In the genomic region with DNA sequence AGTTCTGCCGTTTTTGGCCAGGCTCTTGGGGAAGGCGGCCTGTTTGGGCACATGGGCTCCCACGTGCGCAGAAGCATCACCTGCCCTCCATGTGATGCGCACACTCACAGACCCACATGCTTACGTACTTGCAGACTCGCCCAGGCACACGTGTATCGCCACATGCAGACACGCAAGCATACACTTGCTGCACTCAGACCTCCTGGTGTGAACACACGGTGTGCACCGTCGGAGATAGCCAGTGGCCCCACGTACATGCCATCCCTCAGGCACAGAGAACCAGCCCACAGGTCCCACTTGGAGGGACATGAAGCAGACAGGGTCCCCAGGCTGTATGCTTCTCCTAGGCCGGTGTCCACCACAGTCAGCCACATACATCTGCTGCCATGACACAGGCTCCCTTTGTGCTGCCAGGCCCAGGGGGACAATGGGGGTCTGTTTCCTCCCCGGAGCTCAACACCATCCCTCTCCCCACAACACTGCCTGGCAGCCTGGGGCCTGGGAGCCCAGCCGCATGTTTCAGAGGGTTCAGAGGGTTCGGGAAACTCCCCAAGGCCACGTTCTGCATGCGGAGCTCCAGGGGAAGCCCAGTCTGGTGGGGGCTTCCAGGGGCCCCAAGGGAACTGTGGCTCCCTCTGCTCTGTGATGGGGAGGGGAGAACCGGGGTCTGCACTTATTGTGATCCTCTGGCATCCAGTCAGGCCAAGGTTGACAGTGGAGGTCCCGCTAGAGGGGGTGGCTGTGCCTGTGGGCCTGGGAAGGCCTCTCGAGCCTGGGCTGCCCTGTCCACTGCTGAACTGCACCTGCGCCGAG, we compare ENCODE assay signal across 13 cellular contexts.
A peak's percentile ranks its signal among the peaks of the same experiment; 100 is the strongest.
DNase-seq lines count a peak whose midpoint lies in the region; ATAC-seq lines count a peak whose summit lies in the region.
"Had no signal": no experiment of that assay in that cellular context is flagged by ENCODE, and none has a peak within 500 bp of the region (broad histone marks: within the 10 kb centered on the region; RNA-seq: fewer than 3 reads in every experiment).

No MANE protein-coding gene starts in this region.

- H3K4me1 ChIP-seq in SJCRH30 = peaks cover 6% of the 10 kb centered on the region; the same call in 1 of the 2 replicates

- H3K27me3 Mint-ChIP-seq in stimulated activated memory B cell treated with anti-CD40 and anti-IgM and Interleukin-4, amounts not matched to agents 10 μg/mL and 1 μg/mL and 100 μg/mL, for 72 hours = no peaks in the 10 kb centered on the region
- H3K27me3 Mint-ChIP-seq: T-cell had no signal

- H3K9me3 ChIP-seq in SJCRH30 (replicated peaks) = peaks cover 6% of the 10 kb centered on the region

- H3K9me3 Mint-ChIP-seq in stimulated activated memory B cell treated with anti-CD40 and anti-IgM and Interleukin-4, amounts not matched to agents 10 μg/mL and 1 μg/mL and 100 μg/mL, for 72 hours = peaks cover 7% of the 10 kb centered on the region

- no peaks in the 10 kb centered on the region for H3K36me3 ChIP-seq in SJCRH30
- H3K36me3 ChIP-seq: MG63, right atrium auricular region had no signal

- peak overlapping the region; percentile 55 for H3K27ac Mint-ChIP-seq in stimulated activated memory B cell treated with anti-CD40 and anti-IgM and Interleukin-4, amounts not matched to agents 10 μg/mL and 1 μg/mL and 100 μg/mL, for 72 hours
- H3K27ac Mint-ChIP-seq: T-cell had no signal

- peaks cover 4% of the 10 kb centered on the region; the same call in 1 of the 2 replicates for H3K27me3 ChIP-seq in SJCRH30
- H3K27me3 ChIP-seq: MG63, right atrium auricular region had no signal

- H3K36me3 Mint-ChIP-seq in stimulated activated memory B cell treated with anti-CD40 and anti-IgM and Interleukin-4, amounts not matched to agents 10 μg/mL and 1 μg/mL and 100 μg/mL, for 72 hours = no peaks in the 10 kb centered on the region
- H3K36me3 Mint-ChIP-seq: T-cell had no signal

- peak; percentile 82 for ATAC-seq in GM18868 (IDR thresholded peaks at IDR 0.05; ENCODE audit: unreplicated experiment)
- ATAC-seq in stimulated activated memory B cell treated with anti-CD40 and anti-IgM and Interleukin-4, amounts not matched to agents 10 μg/mL and 1 μg/mL and 100 μg/mL, for 72 hours = peak; percentile 67
- ATAC-seq in HG02759 (IDR thresholded peaks at IDR 0.05; ENCODE audit: unreplicated experiment) = no peak
- no peak for ATAC-seq in GM21576 (IDR thresholded peaks at IDR 0.05; ENCODE audit: unreplicated experiment)
- ATAC-seq: T-cell had no signal

- no peak overlapping the region for H3K4me3 ChIP-seq in SJCRH30
- H3K4me3 ChIP-seq: GM23248, MG63, right atrium auricular region had no signal

- peaks cover 13% of the 10 kb centered on the region for H3K4me1 Mint-ChIP-seq in stimulated activated memory B cell treated with anti-CD40 and anti-IgM and Interleukin-4, amounts not matched to agents 10 μg/mL and 1 μg/mL and 100 μg/mL, for 72 hours
- H3K4me1 Mint-ChIP-seq: T-cell had no signal

- no peak overlapping the region for H3K4me3 Mint-ChIP-seq in stimulated activated memory B cell treated with anti-CD40 and anti-IgM and Interleukin-4, amounts not matched to agents 10 μg/mL and 1 μg/mL and 100 μg/mL, for 72 hours
- H3K4me3 Mint-ChIP-seq: T-cell had no signal

- no peak overlapping the region for H3K27ac ChIP-seq in SJCRH30
- H3K27ac ChIP-seq: GM23248, right atrium auricular region had no signal

- DNase-seq in SJCRH30 (peak; percentile 36 to 65), islet precursor cell (peak; percentile 57), NCI-H1930 (lab: John Stamatoyannopoulos, UW) (no peak)
- no peak for DNase-seq in activated effector memory CD4-positive, alpha-beta T cell treated with Interleukin-2 at 50 U/mL for 16 hours
- DNase-seq: GM23248, MG63, NCI-H82 had no signal

Comparison
In these comparisons a context has a peak if more than half of its experiments do, and no peak if none do; other contexts are left out.
1. ATAC-seq: peak in GM18868 (single experiment) and stimulated activated memory B cell treated with anti-CD40 and anti-IgM and Interleukin-4, amounts not matched to agents 10 μg/mL and 1 μg/mL and 100 μg/mL, for 72 hours (single experiment); none in HG02759 (single experiment) and GM21576 (single experiment).
2. DNase-seq: peak in SJCRH30 (2 of 2) and islet precursor cell (single experiment); none in activated effector memory CD4-positive, alpha-beta T cell treated with Interleukin-2 at 50 U/mL for 16 hours (single experiment) and NCI-H1930 (0 of 2).